ENCODE assay signal across 9 cellular contexts in genomic region chr6:152981219-152981618, GRCh38. TPM values are rescaled to one million over a fixed set of nuclear protein-coding genes. Genes with fewer than 3 reads are reported as not detected.
DNase-seq lines count a peak whose midpoint lies in the region; TF ChIP-seq lines count a peak whose summit lies in the region.
"Had no signal": no experiment of that assay in that cellular context is flagged by ENCODE, and none has a peak within 500 bp of the region (broad histone marks: within the 10 kb centered on the region; RNA-seq: fewer than 3 reads in every experiment).

No MANE protein-coding gene starts in this region.

- H3K4me3 ChIP-seq in A673 (ENCODE audit: low read depth, low read length, poor library complexity, severe bottlenecking) (peak overlapping the region; percentile 95), SK-N-MC (peak overlapping the region; percentile 81), fibroblast of the aortic adventitia (ENCODE audit: low read depth, low read length) (peak overlapping the region; percentile 47)

- intact Hi-C loops in A673 (cut with micrococcal nuclease; ENCODE audit: unreplicated experiment), result no loop called here

- H3K9ac ChIP-seq in ES-I3 (ENCODE audit: low read depth, low read length), result peak overlapping the region; percentile 78
- H3K9ac ChIP-seq in SK-N-MC (ENCODE audit: insufficient read length), result peak overlapping the region; percentile 78

- POLR2A ChIA-PET in A673 (lab: Charles Lee; ENCODE audit: low non-redundant PET), result no interaction called here

- H3K9me3 ChIP-seq in A673 (ENCODE audit: low read depth, low read length, poor library complexity, severe bottlenecking) (no peaks in the 10 kb centered on the region), ES-I3 (ENCODE audit: control insufficient read depth, insufficient read depth, low read length) (no peaks in the 10 kb centered on the region), SK-N-MC (ENCODE audit: low read depth, low read length) (0 out of 2 replicates have a peak, but pooled peaks cover 2% of the 10 kb centered on the region)

- H3K36me3 ChIP-seq in A673 (ENCODE audit: insufficient read depth, low read length, poor library complexity, severe bottlenecking) (peaks cover 52% of the 10 kb centered on the region), ES-I3 (ENCODE audit: insufficient read depth, low read length) (peaks cover 5% of the 10 kb centered on the region), SK-N-MC (ENCODE audit: insufficient read depth, low read length) (peaks cover 61% of the 10 kb centered on the region)

- BruUV-seq in A673 (replicated peaks; lab: Mats Ljungman, UMichigan), result TSS peak; percentile 54

- no peak for DNase-seq in A673 (ENCODE audit: low spot score)
- no peak for DNase-seq in SK-N-MC (ENCODE audit: low read depth, low spot score)
- no peak for DNase-seq in fibroblast of the aortic adventitia (ENCODE audit: low read depth)
- no peak for DNase-seq in NCI-H1105 (lab: John Stamatoyannopoulos, UW)
- DNase-seq in effector CD8-positive, alpha-beta T cell (lab: John Stamatoyannopoulos, UW), result no peak
- DNase-seq in NCI-H2107 (lab: John Stamatoyannopoulos, UW), result no peak
- no peak for DNase-seq in NCI-H2081 (lab: John Stamatoyannopoulos, UW)
- DNase-seq: NK-92 treated with Interleukin-12 subunit alpha and Interleukin-12 subunit beta, amount 100 ng/mL, for 24 hours had no signal

- TF ChIP-seq CTCF in A673 (conservative IDR thresholded peaks at IDR 0.05; ENCODE audit: low read depth, low read length) (no peak), fibroblast of the aortic adventitia (IDR thresholded peaks at IDR 0.05; ENCODE audit: insufficient read depth, low read length) (no peak)

- CTCF ChIA-PET in A673 (lab: Charles Lee), result no interaction called here

- H3K4me1 ChIP-seq in A673 (ENCODE audit: insufficient read depth, low read length, poor library complexity, severe bottlenecking) (peaks cover 42% of the 10 kb centered on the region), ES-I3 (ENCODE audit: insufficient read depth, low read length) (peaks cover 24% of the 10 kb centered on the region)

- peak overlapping the region; percentile 94 for H3K27ac ChIP-seq in A673 (ENCODE audit: low read depth, low read length, poor library complexity, severe bottlenecking)
- peak overlapping the region; percentile 29; the same call in 1 of the 2 replicates for H3K27ac ChIP-seq in SK-N-MC

- no peaks in the 10 kb centered on the region for H3K27me3 ChIP-seq in A673 (replicated peaks; ENCODE audit: insufficient read depth, low read depth, low read length, poor library complexity)

RNA-seq across cellular contexts. Expression of gene FBXO5, which starts 1.6 kb away (rescaled TPM):
- total RNA-seq in A673 (2021) (62.4 and 67.9 TPM in 2 replicates), fibroblast of the aortic adventitia (ENCODE audit: low replicate concordance) (2.4 and 52.9 TPM in 2 replicates)

RNA-seq across cellular contexts. Expression of gene MTRF1L, which starts 21.3 kb away (rescaled TPM):
- 25.2 and 30.9 TPM in 2 replicates for total RNA-seq in A673 (2021)
- total RNA-seq in fibroblast of the aortic adventitia (ENCODE audit: low replicate concordance), result 26.8 and 28.2 TPM in 2 replicates
